ENCODE assay signal across 18 cellular contexts in the genomic region with DNA sequence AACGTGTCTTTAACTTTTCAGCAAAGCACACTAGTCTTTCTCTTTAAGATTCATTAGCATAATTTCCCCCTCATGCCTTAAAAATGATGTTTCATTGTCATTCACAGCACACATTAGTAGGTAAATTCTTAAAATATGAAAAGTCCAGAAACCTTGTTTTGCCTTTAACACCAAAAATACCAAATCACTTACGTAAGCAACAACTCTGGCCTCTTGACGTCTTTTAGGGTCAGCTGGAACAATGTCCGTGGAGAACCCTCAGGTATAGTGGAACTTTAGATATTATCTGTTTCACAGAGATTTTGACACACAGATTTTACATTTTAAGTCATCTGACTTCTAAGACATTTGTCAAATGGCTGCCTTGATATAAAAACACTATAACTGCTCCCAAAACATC. TPM values are rescaled to one million over a fixed set of nuclear protein-coding genes. Genes with fewer than 3 reads are reported as not detected.
DNase-seq lines count a peak whose midpoint lies in the region; ATAC-seq and TF ChIP-seq lines count a peak whose summit lies in the region.
"Had no signal": no experiment of that assay in that cellular context is flagged by ENCODE, and none has a peak within 500 bp of the region (broad histone marks: within the 10 kb centered on the region; RNA-seq: fewer than 3 reads in every experiment).

No MANE protein-coding gene starts in this region.

- no peak for DNase-seq in activated naive CD4-positive, alpha-beta T cell treated with Interleukin-2 at 50 U/mL for 16 hours
- DNase-seq in naive thymus-derived CD8-positive, alpha-beta T cell, result no peak
- no peak for DNase-seq in smooth muscle cell (lab: John Stamatoyannopoulos, UW; ENCODE audit: unreplicated experiment)
- DNase-seq in NCI-H524 (lab: John Stamatoyannopoulos, UW), result no peak
- no peak for DNase-seq in NCI-H1105 treated with DMSO at 0.1 percent for 48 hours (lab: John Stamatoyannopoulos, UW)
- DNase-seq: 8988T, GM23248, H7, NCI-H1092, NCI-H1436 treated with DMSO at 0.1 percent for 48 hours, NCI-H187 treated with DMSO at 0.1 percent for 48 hours, NCI-H2171 treated with DMSO at 0.1 percent for 48 hours, NCI-H524 treated with DMSO at 0.1 percent for 48 hours, NCI-H774, SIG-M5 had no signal

- H3K9me3 ChIP-seq in SU-DHL-6 (ENCODE audit: insufficient read depth, low read length), result no peaks in the 10 kb centered on the region
- H3K9me3 ChIP-seq in smooth muscle cell (replicated peaks; ENCODE audit: low read depth), result no peaks in the 10 kb centered on the region

- H3K27ac ChIP-seq in SU-DHL-6 (ENCODE audit: low read depth, low read length) (peak overlapping the region; percentile 40), smooth muscle cell (ENCODE audit: low read depth) (peak overlapping the region; percentile 82)
- H3K27ac ChIP-seq: GM23248 had no signal

- H3F3A ChIP-seq in SU-DHL-6 (ENCODE audit: insufficient read depth) (peaks cover 78% of the 10 kb centered on the region), smooth muscle cell (ENCODE audit: low read depth) (peaks cover 26% of the 10 kb centered on the region)

- H3K79me2 ChIP-seq in SU-DHL-6 (ENCODE audit: insufficient read depth, low read length) (peaks cover 100% of the 10 kb centered on the region), smooth muscle cell (ENCODE audit: low read depth) (peaks cover 64% of the 10 kb centered on the region)

- no peaks in the 10 kb centered on the region for H3K9me2 ChIP-seq in SU-DHL-6 (replicated peaks; ENCODE audit: insufficient read depth, low read length)

- peaks cover 24% of the 10 kb centered on the region for H3K4me1 ChIP-seq in smooth muscle cell (ENCODE audit: low read depth)

- no peaks in the 10 kb centered on the region for H3K9me3 Mint-ChIP-seq in activated naive CD4-positive, alpha-beta T cell treated with anti-CD3 and anti-CD28 coated beads, Interleukin-2, amount 50 U/mL, for 24 hours
- no peaks in the 10 kb centered on the region for H3K9me3 Mint-ChIP-seq in naive thymus-derived CD8-positive, alpha-beta T cell

- H3K27ac Mint-ChIP-seq in activated naive CD4-positive, alpha-beta T cell treated with anti-CD3 and anti-CD28 coated beads, Interleukin-2, amount 50 U/mL, for 24 hours, result peak overlapping the region; percentile 72
- peak overlapping the region in 9 of 10 donors; percentile 12 to 92 (median 57) for H3K27ac Mint-ChIP-seq in naive thymus-derived CD8-positive, alpha-beta T cell

- no peak overlapping the region for H3K9ac ChIP-seq in SU-DHL-6 (ENCODE audit: low read length)
- H3K9ac ChIP-seq in smooth muscle cell (ENCODE audit: low read depth), result no peak overlapping the region
- H3K9ac ChIP-seq: GM23248 had no signal

- peaks cover 5% of the 10 kb centered on the region for H3K36me3 Mint-ChIP-seq in activated naive CD4-positive, alpha-beta T cell treated with anti-CD3 and anti-CD28 coated beads, Interleukin-2, amount 50 U/mL, for 24 hours
- H3K36me3 Mint-ChIP-seq in naive thymus-derived CD8-positive, alpha-beta T cell, result peaks cover 0 to 14% (median 6%) of the 10 kb centered on the region in 3 donors

- no peak overlapping the region for H3K4me3 Mint-ChIP-seq in activated naive CD4-positive, alpha-beta T cell treated with anti-CD3 and anti-CD28 coated beads, Interleukin-2, amount 50 U/mL, for 24 hours
- H3K4me3 Mint-ChIP-seq in naive thymus-derived CD8-positive, alpha-beta T cell, result peak overlapping the region in 1 of 10 donors; percentile 12

- TF ChIP-seq CTCF in SU-DHL-6 (IDR thresholded peaks at IDR 0.05; ENCODE audit: insufficient read depth, low read length, poor library complexity, severe bottlenecking) (no peak), smooth muscle cell (IDR thresholded peaks at IDR 0.05; ENCODE audit: borderline replicate concordance, insufficient read depth, poor library complexity, severe bottlenecking) (no peak)

- ATAC-seq in naive thymus-derived CD8-positive, alpha-beta T cell, result no peak
- no peak for ATAC-seq in GM19035 (IDR thresholded peaks at IDR 0.05; ENCODE audit: unreplicated experiment)

- no peak overlapping the region for H2AFZ ChIP-seq in SU-DHL-6 (ENCODE audit: low read depth, low read length, severe bottlenecking)
- H2AFZ ChIP-seq in smooth muscle cell (ENCODE audit: low read depth), result no peak overlapping the region
- H2AFZ ChIP-seq: GM23248 had no signal

- POLR2A ChIA-PET in naive thymus-derived CD8-positive, alpha-beta T cell (lab: Charles Lee), result interaction anchor here (0.9 to 1.3 kb wide), 2 partner anchors 10 to 31 kb away, joined by 3 to 4 read pairs; a partner anchor contains a TSS

- H3K27me3 ChIP-seq in SU-DHL-6 (ENCODE audit: low read length) (no peaks in the 10 kb centered on the region), smooth muscle cell (ENCODE audit: low read depth) (no peaks in the 10 kb centered on the region)

- H4K20me1 ChIP-seq in SU-DHL-6 (ENCODE audit: low read depth, low read length), result peaks cover 30% of the 10 kb centered on the region
- no peaks in the 10 kb centered on the region for H4K20me1 ChIP-seq in smooth muscle cell (ENCODE audit: low read depth)

- no peaks in the 10 kb centered on the region for H3K27me3 Mint-ChIP-seq in activated naive CD4-positive, alpha-beta T cell treated with anti-CD3 and anti-CD28 coated beads, Interleukin-2, amount 50 U/mL, for 24 hours
- H3K27me3 Mint-ChIP-seq in naive thymus-derived CD8-positive, alpha-beta T cell, result no peaks in the 10 kb centered on the region

- no peak overlapping the region for H3K4me3 ChIP-seq in SU-DHL-6 (ENCODE audit: insufficient read depth, low read length, poor library complexity, severe bottlenecking)
- H3K4me3 ChIP-seq in smooth muscle cell, result no peak overlapping the region
- H3K4me3 ChIP-seq: GM23248 had no signal

- peaks cover 98% of the 10 kb centered on the region for H3K4me1 Mint-ChIP-seq in activated naive CD4-positive, alpha-beta T cell treated with anti-CD3 and anti-CD28 coated beads, Interleukin-2, amount 50 U/mL, for 24 hours
- H3K4me1 Mint-ChIP-seq in naive thymus-derived CD8-positive, alpha-beta T cell, result peaks cover 34 to 93% (median 82%) of the 10 kb centered on the region in 4 donors

- H3K36me3 ChIP-seq in SU-DHL-6 (ENCODE audit: low read length) (peaks cover 39% of the 10 kb centered on the region), smooth muscle cell (ENCODE audit: low read depth) (no peaks in the 10 kb centered on the region)

- H3K4me2 ChIP-seq in SU-DHL-6 (ENCODE audit: low read depth, low read length, poor library complexity, severe bottlenecking) (peak overlapping the region; percentile 62), smooth muscle cell (no peak overlapping the region)

- WGBS in smooth muscle cell (ENCODE audit: low lambda C conversion rate), result 90% methylated on average over 4 of the region's 4 CpGs

RNA-seq across cellular contexts. Expression of a gene that starts 30.9 kb away (rescaled TPM):
- 100 to 1,000 TPM; 105 to 107 TPM for total RNA-seq in naive thymus-derived CD8-positive, alpha-beta T cell
- polyA plus RNA-seq in naive thymus-derived CD8-positive, alpha-beta T cell, result 10 to 100 TPM; 50.9 to 61.7 (median 52.4) TPM
- total RNA-seq in smooth muscle cell, result 24.3 and 28.0 TPM in 2 replicates
- 2.3 and 3.5 TPM in 2 replicates for polyA plus RNA-seq in smooth muscle cell
